Comparison of ENCODE assay signal across 27 cellular contexts in genomic region chr12:31821484-31821883, GRCh38.
"Had no signal": no experiment of that assay in that cellular context is flagged by ENCODE, and none has a peak within 500 bp of the region (broad histone marks: within the 10 kb centered on the region; RNA-seq: fewer than 3 reads in every experiment).

No MANE protein-coding gene starts in this region.

- H3K27ac Mint-ChIP-seq: dendritic cell treated with granulocyte-macrophage colony-stimulating factor and Interleukin-4, amounts not matched to agents 40 ng/mL and 50 ng/mL, for 4 days; effector memory CD8-positive, alpha-beta T cell; endodermal cell had no signal

- H3K4me3 Mint-ChIP-seq: dendritic cell treated with granulocyte-macrophage colony-stimulating factor and Interleukin-4, amounts not matched to agents 40 ng/mL and 50 ng/mL, for 4 days; effector memory CD8-positive, alpha-beta T cell; endodermal cell had no signal

- FAIRE-seq: colon, endometrium, endothelial cell of umbilical vein, frontal cortex had no signal

- H3K27ac ChIP-seq: colonic mucosa, coronary artery, dorsolateral prefrontal cortex, epithelial cell of prostate, esophagus muscularis mucosa, esophagus squamous epithelium, foreskin keratinocyte, gastrocnemius medialis, gastroesophageal sphincter, heart left ventricle, heart right ventricle had no signal

- H3K4me3 ChIP-seq: colonic mucosa, coronary artery, dorsolateral prefrontal cortex, esophagus muscularis mucosa, esophagus squamous epithelium, gastrocnemius medialis, gastroesophageal sphincter, heart left ventricle, heart right ventricle had no signal

- H3K36me3 ChIP-seq: colonic mucosa, esophagus muscularis mucosa, esophagus squamous epithelium, gastrocnemius medialis, gastroesophageal sphincter, heart left ventricle, heart right ventricle had no signal

- H3K4me1 Mint-ChIP-seq: endodermal cell had no signal

- DNase-seq: colonic mucosa; cortex of kidney; dermis blood vessel endothelial cell; dorsolateral prefrontal cortex; effector CD4-positive, alpha-beta T cell; effector CD8-positive, alpha-beta T cell; effector memory CD8-positive, alpha-beta T cell; endodermal cell; erythroblast; esophagus squamous epithelium; foreskin fibroblast; foreskin keratinocyte; foreskin melanocyte; gastrocnemius medialis; glutamatergic neuron; heart left ventricle; heart right ventricle had no signal

- H3K9me3 ChIP-seq: colonic mucosa, gastrocnemius medialis had no signal

- ATAC-seq: effector memory CD8-positive, alpha-beta T cell; esophagus mucosa; foreskin keratinocyte; gastrocnemius medialis; gastroesophageal sphincter; heart left ventricle; heart right ventricle had no signal

- H3K27me3 ChIP-seq: colonic mucosa, dorsolateral prefrontal cortex, esophagus muscularis mucosa, esophagus squamous epithelium, foreskin keratinocyte, gastrocnemius medialis, gastroesophageal sphincter, heart left ventricle, heart right ventricle had no signal

- H3K4me1 ChIP-seq: colonic mucosa, esophagus muscularis mucosa, esophagus squamous epithelium, foreskin keratinocyte, gastrocnemius medialis, gastroesophageal sphincter had no signal

- H3K27me3 Mint-ChIP-seq: dendritic cell treated with granulocyte-macrophage colony-stimulating factor and Interleukin-4, amounts not matched to agents 40 ng/mL and 50 ng/mL, for 4 days; effector memory CD8-positive, alpha-beta T cell had no signal
